ENCODE assay signal across 33 cellular contexts in the genomic region with DNA sequence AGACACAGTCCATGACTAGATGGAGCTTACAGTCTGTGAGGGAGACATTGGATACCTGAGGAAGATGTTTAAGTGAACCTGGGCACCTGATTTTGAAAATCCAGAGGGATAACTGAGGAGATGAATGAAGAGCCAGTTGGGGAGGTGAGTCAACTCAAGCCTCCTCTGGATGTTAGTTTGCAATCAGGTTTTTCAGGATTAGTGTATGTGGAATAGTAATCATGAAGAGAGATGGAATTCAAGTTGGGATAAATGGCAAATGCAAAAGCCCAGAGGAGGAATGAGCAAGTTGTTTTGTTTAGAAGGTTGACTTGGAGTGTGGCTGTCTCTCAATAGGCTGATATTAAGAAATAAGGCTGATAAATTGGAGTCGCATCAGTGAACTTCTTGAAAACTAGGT. TPM values are rescaled to one million over a fixed set of nuclear protein-coding genes. Genes with fewer than 3 reads are reported as not detected.
"Had no signal": no experiment of that assay in that cellular context is flagged by ENCODE, and none has a peak within 500 bp of the region (broad histone marks: within the 10 kb centered on the region; RNA-seq: fewer than 3 reads in every experiment).

No MANE protein-coding gene starts in this region.

- H3K27me3 ChIP-seq: adrenal gland, brain microvascular endothelial cell had no signal

- H3K4me2 ChIP-seq: PC-9 had no signal

- H3K36me3 ChIP-seq: adrenal gland, brain microvascular endothelial cell had no signal

- FAIRE-seq: RCC 7860 had no signal

- H3K4me3 ChIP-seq: adrenal gland, PC-9 had no signal

- H3K9me3 ChIP-seq: adrenal gland had no signal

- DNase-seq: activated B cell treated with CpG ODN at 0.5 μM for 24 hours; activated CD4-positive, alpha-beta memory T cell treated with anti-CD3 and anti-CD28 coated beads for 36 hours; activated CD4-positive, alpha-beta T cell treated with anti-CD3 and anti-CD28 coated beads for 4 hours; activated CD4-positive, alpha-beta T cell treated with anti-CD3 and anti-CD28 coated beads, Interleukin-2, amount 50 U/mL, for 1 hour; activated CD4-positive, CD25-positive, alpha-beta regulatory T cell treated with anti-CD3 and anti-CD28 coated beads, Interleukin-2, amount 50 U/mL, for 72 hours; activated CD8-positive, alpha-beta memory T cell treated with anti-CD3 and anti-CD28 coated beads, Interleukin-2, amount 50 U/mL, for 4 hours; activated gamma-delta T cell treated with Interleukin-2 at 50 U/mL for 16 hours; activated naive CD4-positive, alpha-beta T cell treated with anti-CD3 and anti-CD28 coated beads for 36 hours; activated T-cell treated with anti-CD3 and anti-CD28 coated beads for 4 hours; activated T-cell treated with anti-CD3 and anti-CD28 coated beads, Interleukin-2, amount 50 U/mL, for 4 hours; adrenal gland; brain microvascular endothelial cell; Karpas-422; KBM-7; NCI-H1048; NCI-H1105 treated with DMSO at 0.1 percent for 48 hours; NCI-H1436; NCI-H1694; NCI-H1930; NCI-H345; NCI-H524 treated with DMSO at 0.1 percent for 48 hours; PC-9; SIG-M5; SW 1271; T-helper 1 cell; T-helper 2 cell; T-helper 9 cell had no signal

- H2AFZ ChIP-seq: PC-9 had no signal

- H3K27ac ChIP-seq: adrenal gland, brain microvascular endothelial cell, PC-9, RWPE1, VCaP had no signal

- H3K4me1 ChIP-seq: adrenal gland had no signal

- ATAC-seq: activated naive CD4-positive, alpha-beta T cell treated with anti-CD3 and anti-CD28 coated beads, Interleukin-2, amount 50 U/mL, for 72 hours; activated T-cell treated with anti-CD3 and anti-CD28 coated beads, Interleukin-2, amount 50 U/mL, for 4 hours; Right ventricle myocardium inferior had no signal

RNA-seq across cellular contexts. Expression of gene PRDM6, which starts 28.9 kb away (rescaled TPM):
- total RNA-seq: activated B cell treated with CpG ODN at 0.5 μM for 24 hours; activated CD4-positive, alpha-beta memory T cell treated with anti-CD3 and anti-CD28 coated beads for 36 hours; activated naive CD4-positive, alpha-beta T cell treated with anti-CD3 and anti-CD28 coated beads for 36 hours; activated naive CD4-positive, alpha-beta T cell treated with anti-CD3 and anti-CD28 coated beads, Interleukin-2, amount 50 U/mL, for 72 hours; activated T-cell treated with anti-CD3 and anti-CD28 coated beads, Interleukin-2, amount 50 U/mL, for 4 hours; activated T-helper 1 cell treated with anti-CD3 and anti-CD28 coated beads, Interleukin-12 subunit alpha, Interleukin-12 subunit beta, Interleukin-2, Interleukin-4 antibody, amounts not matched to agents 30 ng/mL and 10 ng/mL and 1 ng/mL, durations not matched to agents 14 hours and 24 hours and 36 hours had no signal
